8 cellular contexts compared by ENCODE assay signal in genomic region chr5:112210430-112211005, GRCh38.
DNase-seq lines count a peak whose midpoint lies in the region; ATAC-seq and TF ChIP-seq lines count a peak whose summit lies in the region.

No MANE protein-coding gene starts in this region.

- no peaks in the 10 kb centered on the region for H3K27me3 ChIP-seq in lower lobe of right lung (ENCODE audit: low read depth)

- no peak overlapping the region for H3K27ac Mint-ChIP-seq in activated T-helper 1 cell treated with anti-CD3 and anti-CD28 coated beads, Interleukin-12 subunit alpha, Interleukin-12 subunit beta, Interleukin-2, Interleukin-4 antibody, amounts not matched to agents 30 ng/mL and 10 ng/mL and 1 ng/mL, durations not matched to agents 14 hours and 24 hours and 36 hours

- H3K4me3 ChIP-seq in coronary artery (no peak overlapping the region), lower lobe of right lung (no peak overlapping the region)

- no peaks in the 10 kb centered on the region for H3K9me3 ChIP-seq in lower lobe of right lung

- intact Hi-C loops in lower lobe of right lung (cut with DNase I): no loop called here
- intact Hi-C loops in activated T-helper 1 cell treated with anti-CD3 and anti-CD28 coated beads, Interleukin-12 subunit alpha, Interleukin-12 subunit beta, Interleukin-2, Interleukin-4 antibody, amounts not matched to agents 30 ng/mL and 10 ng/mL and 1 ng/mL, durations not matched to agents 14 hours and 24 hours and 36 hours (cut with micrococcal nuclease): no loop called here

- H3K9me3 Mint-ChIP-seq in activated T-helper 1 cell treated with anti-CD3 and anti-CD28 coated beads, Interleukin-12 subunit alpha, Interleukin-12 subunit beta, Interleukin-2, Interleukin-4 antibody, amounts not matched to agents 30 ng/mL and 10 ng/mL and 1 ng/mL, durations not matched to agents 14 hours and 24 hours and 36 hours: no peaks in the 10 kb centered on the region

- H3K4me1 Mint-ChIP-seq in activated T-helper 1 cell treated with anti-CD3 and anti-CD28 coated beads, Interleukin-12 subunit alpha, Interleukin-12 subunit beta, Interleukin-2, Interleukin-4 antibody, amounts not matched to agents 30 ng/mL and 10 ng/mL and 1 ng/mL, durations not matched to agents 14 hours and 24 hours and 36 hours (ENCODE audit: low read depth): no peaks in the 10 kb centered on the region

- H3K36me3 Mint-ChIP-seq in activated T-helper 1 cell treated with anti-CD3 and anti-CD28 coated beads, Interleukin-12 subunit alpha, Interleukin-12 subunit beta, Interleukin-2, Interleukin-4 antibody, amounts not matched to agents 30 ng/mL and 10 ng/mL and 1 ng/mL, durations not matched to agents 14 hours and 24 hours and 36 hours (ENCODE audit: low read depth): no peaks in the 10 kb centered on the region

- TF ChIP-seq CTCF in coronary artery (IDR thresholded peaks at IDR 0.05): peak; percentile 26
- peak; percentile 65 for TF ChIP-seq CTCF in lower lobe of right lung (IDR thresholded peaks at IDR 0.05)

- peaks cover 11% of the 10 kb centered on the region for H3K27me3 Mint-ChIP-seq in activated T-helper 1 cell treated with anti-CD3 and anti-CD28 coated beads, Interleukin-12 subunit alpha, Interleukin-12 subunit beta, Interleukin-2, Interleukin-4 antibody, amounts not matched to agents 30 ng/mL and 10 ng/mL and 1 ng/mL, durations not matched to agents 14 hours and 24 hours and 36 hours (ENCODE audit: insufficient read depth)

- no peaks in the 10 kb centered on the region for H3K4me1 ChIP-seq in lower lobe of right lung

- no peaks in the 10 kb centered on the region for H3K36me3 ChIP-seq in lower lobe of right lung

- H3K4me3 Mint-ChIP-seq in activated T-helper 1 cell treated with anti-CD3 and anti-CD28 coated beads, Interleukin-12 subunit alpha, Interleukin-12 subunit beta, Interleukin-2, Interleukin-4 antibody, amounts not matched to agents 30 ng/mL and 10 ng/mL and 1 ng/mL, durations not matched to agents 14 hours and 24 hours and 36 hours: no peak overlapping the region

- ATAC-seq in lower lobe of right lung (peak; percentile 74 to 85), HG03469 (IDR thresholded peaks at IDR 0.05; ENCODE audit: unreplicated experiment) (no peak)

- DNase-seq in activated CD4-positive, alpha-beta T cell treated with anti-CD3 and anti-CD28 coated beads for 48 hours: peak; percentile 4
- DNase-seq in activated CD4-positive, alpha-beta T cell treated with anti-CD3 and anti-CD28 coated beads, Interleukin-2, amount 50 U/mL, for 4 hours: no peak
- DNase-seq in NCI-H524 (lab: John Stamatoyannopoulos, UW) (peak; percentile 12 to 54), coronary artery (ENCODE audit: low spot score) (no peak), lower lobe of right lung (no peak), NCI-H2171 treated with DMSO at 0.1 percent for 48 hours (lab: John Stamatoyannopoulos, UW) (no peak)
- no peak for DNase-seq in activated T-helper 1 cell treated with anti-CD3 and anti-CD28 coated beads, Interleukin-12 subunit alpha, Interleukin-12 subunit beta, Interleukin-2, Interleukin-4 antibody, amounts not matched to agents 30 ng/mL and 10 ng/mL and 1 ng/mL, durations not matched to agents 14 hours and 24 hours and 36 hours (ENCODE audit: low spot score)

- H3K27ac ChIP-seq in coronary artery (no peak overlapping the region), lower lobe of right lung (no peak overlapping the region)

Comparison
In these comparisons a context has a peak if more than half of its experiments do, and no peak if none do; other contexts are left out.
1. DNase-seq: peak in activated CD4-positive, alpha-beta T cell treated with anti-CD3 and anti-CD28 coated beads for 48 hours (single experiment) and NCI-H524 (2 of 2); none in activated CD4-positive, alpha-beta T cell treated with anti-CD3 and anti-CD28 coated beads, Interleukin-2, amount 50 U/mL, for 4 hours (0 of 2), coronary artery (single experiment), lower lobe of right lung (single experiment), NCI-H2171 treated with DMSO at 0.1 percent for 48 hours (single experiment) and activated T-helper 1 cell treated with anti-CD3 and anti-CD28 coated beads, Interleukin-12 subunit alpha, Interleukin-12 subunit beta, Interleukin-2, Interleukin-4 antibody, amounts not matched to agents 30 ng/mL and 10 ng/mL and 1 ng/mL, durations not matched to agents 14 hours and 24 hours and 36 hours (single experiment).